ENCODE assay signal across 8 cellular contexts in the genomic region with DNA sequence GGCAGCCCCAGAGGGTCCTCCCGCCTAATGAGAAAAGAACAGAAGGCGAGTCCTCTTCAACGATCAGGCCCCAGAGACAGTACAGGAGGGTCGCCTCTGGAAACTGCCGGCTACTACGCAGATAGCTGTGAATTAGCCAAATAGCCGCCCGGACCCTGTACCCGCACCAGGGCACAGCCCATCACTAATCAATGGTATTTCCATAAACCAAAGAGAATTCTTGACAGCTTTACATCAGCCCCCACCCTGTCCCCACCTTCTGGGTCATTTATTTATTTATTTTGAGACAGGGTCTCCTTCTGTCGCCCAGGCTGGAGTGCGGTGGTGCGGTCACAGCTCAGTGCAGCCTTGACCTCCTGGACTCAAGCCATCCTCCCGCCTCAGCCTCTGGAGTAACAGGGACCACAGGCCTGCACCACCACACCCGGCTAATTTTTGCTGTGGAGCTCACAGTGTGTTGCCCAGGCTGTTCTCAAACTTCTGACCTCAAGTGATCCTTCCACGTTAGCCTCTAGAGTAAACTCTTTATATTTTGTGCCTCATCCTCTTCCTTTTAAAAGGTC. TPM values are rescaled to one million over a fixed set of nuclear protein-coding genes. Genes with fewer than 3 reads are reported as not detected.
DNase-seq lines count a peak whose midpoint lies in the region; ATAC-seq and TF ChIP-seq lines count a peak whose summit lies in the region.

No MANE protein-coding gene starts in this region.

- no peaks in the 10 kb centered on the region for H3K27me3 ChIP-seq in iPS-15b (ENCODE audit: control insufficient read depth, insufficient read depth, low read length)

- H3K4me1 Mint-ChIP-seq in activated CD8-positive, alpha-beta T cell treated with anti-CD3 and anti-CD28 coated beads for 36 hours (ENCODE audit: low read depth), result peaks cover 31% of the 10 kb centered on the region

- no peak for DNase-seq in activated CD8-positive, alpha-beta T cell treated with anti-CD3 and anti-CD28 coated beads for 36 hours
- DNase-seq in stimulated activated naive CD8-positive, alpha-beta T cell treated with anti-CD3 and anti-CD28 coated beads, Interleukin-15, Interleukin-2, amounts not matched to agents 100 U/mL and 50 U/mL, for 24 hours, result no peak
- DNase-seq in COR-L47 (lab: John Stamatoyannopoulos, UW) (no peak), DMS153 treated with DMSO at 0.1 percent for 48 hours (lab: John Stamatoyannopoulos, UW; ENCODE audit: unreplicated experiment) (no peak), NCI-H748 treated with DMSO at 0.1 percent for 48 hours (lab: John Stamatoyannopoulos, UW) (no peak)

- peak overlapping the region; percentile 86 for H3K4me3 Mint-ChIP-seq in activated CD8-positive, alpha-beta T cell treated with anti-CD3 and anti-CD28 coated beads for 36 hours

- H3K4me1 ChIP-seq in iPS-15b (ENCODE audit: control insufficient read depth, insufficient read depth, low read length), result no peaks in the 10 kb centered on the region

- no peaks in the 10 kb centered on the region for H3K9me3 Mint-ChIP-seq in activated CD8-positive, alpha-beta T cell treated with anti-CD3 and anti-CD28 coated beads for 36 hours

- H3K27ac Mint-ChIP-seq in activated CD8-positive, alpha-beta T cell treated with anti-CD3 and anti-CD28 coated beads for 36 hours, result peak overlapping the region; percentile 90

- peak overlapping the region; percentile 76 for H3K4me3 ChIP-seq in iPS-15b (ENCODE audit: low read depth, low read length)

- intact Hi-C loops in activated CD8-positive, alpha-beta T cell treated with anti-CD3 and anti-CD28 coated beads for 36 hours (cut with micrococcal nuclease), result no loop called here

- H3K27me3 Mint-ChIP-seq in activated CD8-positive, alpha-beta T cell treated with anti-CD3 and anti-CD28 coated beads for 36 hours, result no peaks in the 10 kb centered on the region

- peak overlapping the region; percentile 73 for H3K9ac ChIP-seq in iPS-15b (ENCODE audit: low read depth, low read length)

- no peak for TF ChIP-seq CTCF in activated CD8-positive, alpha-beta T cell treated with anti-CD3 and anti-CD28 coated beads for 36 hours (IDR thresholded peaks at IDR 0.05)

- ATAC-seq in HG02623 (IDR thresholded peaks at IDR 0.05; ENCODE audit: unreplicated experiment), result peak; percentile 8
- no peak for ATAC-seq in activated CD8-positive, alpha-beta T cell treated with anti-CD3 and anti-CD28 coated beads for 36 hours
- ATAC-seq in stimulated activated naive CD8-positive, alpha-beta T cell treated with anti-CD3 and anti-CD28 coated beads, Interleukin-15, Interleukin-2, amounts not matched to agents 100 U/mL and 50 U/mL, for 24 hours, result peak; percentile 0
- ATAC-seq in GM18868 (IDR thresholded peaks at IDR 0.05; ENCODE audit: unreplicated experiment), result no peak

- H3K36me3 ChIP-seq in iPS-15b (ENCODE audit: control insufficient read depth, insufficient read depth, low read length), result no peaks in the 10 kb centered on the region

- H3K9me3 ChIP-seq in iPS-15b (ENCODE audit: control insufficient read depth, insufficient read depth, low read length), result no peaks in the 10 kb centered on the region

- H3K36me3 Mint-ChIP-seq in activated CD8-positive, alpha-beta T cell treated with anti-CD3 and anti-CD28 coated beads for 36 hours (ENCODE audit: low read depth), result no peaks in the 10 kb centered on the region

- POLR2A ChIA-PET in activated CD8-positive, alpha-beta T cell treated with anti-CD3 and anti-CD28 coated beads for 36 hours (lab: Charles Lee), result interaction anchor here (1.3 kb wide), 1 partner anchor 17 kb away, joined by 6 read pairs; the partner anchor contains the start of gene TELO2

- CTCF ChIA-PET in activated CD8-positive, alpha-beta T cell treated with anti-CD3 and anti-CD28 coated beads for 36 hours (lab: Charles Lee), result interaction anchor here (0.7 kb wide), 1 partner anchor 13 kb away, joined by 4 read pairs; no protein-coding TSS in a partner anchor

RNA-seq across cellular contexts. Expression of gene CLCN7, which starts 0.8 kb away (rescaled TPM):
- total RNA-seq in activated CD8-positive, alpha-beta T cell treated with anti-CD3 and anti-CD28 coated beads for 36 hours, result 10 to 100 TPM; 35.5 to 36.8 TPM

RNA-seq across cellular contexts. Expression of gene PTX4, which starts 13.1 kb away (rescaled TPM):
- not detected for total RNA-seq in activated CD8-positive, alpha-beta T cell treated with anti-CD3 and anti-CD28 coated beads for 36 hours

RNA-seq across cellular contexts. Expression of gene TELO2, which starts 17.5 kb away (rescaled TPM):
- 10 to 100 TPM; 59.1 to 62.1 TPM for total RNA-seq in activated CD8-positive, alpha-beta T cell treated with anti-CD3 and anti-CD28 coated beads for 36 hours

RNA-seq across cellular contexts. Expression of gene CCDC154, which starts 31.3 kb away (rescaled TPM):
- total RNA-seq in activated CD8-positive, alpha-beta T cell treated with anti-CD3 and anti-CD28 coated beads for 36 hours, result 1 to 10 TPM; 1.3 to 1.4 TPM

RNA-seq across cellular contexts. Expression of gene PERCC1, which starts 44.8 kb away (rescaled TPM):
- under 1 TPM in 1 of 2 experiments, not detected in 1; 0.29 TPM for total RNA-seq in activated CD8-positive, alpha-beta T cell treated with anti-CD3 and anti-CD28 coated beads for 36 hours

Comparison
In these comparisons a context has a peak if more than half of its experiments do, and no peak if none do; other contexts are left out.
1. ATAC-seq: peak in HG02623 (single experiment) and stimulated activated naive CD8-positive, alpha-beta T cell treated with anti-CD3 and anti-CD28 coated beads, Interleukin-15, Interleukin-2, amounts not matched to agents 100 U/mL and 50 U/mL, for 24 hours (single experiment); none in activated CD8-positive, alpha-beta T cell treated with anti-CD3 and anti-CD28 coated beads for 36 hours (single experiment) and GM18868 (single experiment).